In the genomic region with DNA sequence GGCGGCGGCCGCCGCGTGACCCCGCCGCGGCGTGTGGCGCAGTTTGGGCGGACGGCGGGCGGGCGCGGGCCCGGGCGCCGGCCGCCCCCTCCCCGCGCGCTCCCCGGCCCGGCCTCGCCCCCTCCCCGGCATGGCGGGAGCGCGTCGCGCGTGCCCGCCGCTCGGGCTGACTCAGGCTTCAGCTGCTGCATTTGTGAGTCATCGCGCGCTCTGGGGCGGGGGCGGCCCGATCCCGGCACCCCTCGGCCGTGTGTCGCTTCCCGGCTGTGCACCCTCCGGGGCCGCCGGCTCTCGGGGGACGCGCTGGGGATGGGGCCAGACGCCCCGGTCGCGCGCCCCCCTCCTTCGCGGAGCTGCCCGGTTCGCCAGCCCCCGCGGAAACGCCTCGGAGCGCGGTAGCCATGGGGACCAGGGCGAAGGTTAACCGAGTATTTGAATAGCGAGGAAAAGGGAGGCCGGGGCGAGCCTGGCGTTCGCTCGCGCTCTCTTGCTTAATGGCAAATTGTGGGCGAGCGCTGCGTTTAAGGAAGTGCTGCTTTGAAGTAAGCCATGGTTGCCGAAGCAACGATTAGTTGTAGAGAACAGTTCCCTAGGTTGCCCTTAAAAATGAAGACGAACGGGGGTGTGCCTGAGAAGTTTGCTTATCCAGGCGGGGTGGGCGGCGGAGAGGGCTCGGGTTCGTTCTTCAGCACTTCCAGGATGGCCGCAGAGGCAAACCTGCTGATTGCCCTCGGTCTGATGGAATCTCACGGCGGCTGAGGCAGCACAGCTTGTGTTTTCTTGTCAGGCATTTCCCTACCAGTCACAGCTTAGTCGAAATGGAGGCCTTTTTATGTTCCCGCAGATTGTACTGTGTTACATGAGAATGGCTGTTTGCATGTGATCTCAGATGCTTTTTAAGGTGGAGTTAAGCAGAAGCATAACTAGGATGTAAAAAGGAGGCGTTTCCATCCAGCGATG, we compare ENCODE assay signal across 8 cellular contexts. TPM values are rescaled to one million over a fixed set of nuclear protein-coding genes. Genes with fewer than 3 reads are reported as not detected.
A peak's percentile ranks its signal among the peaks of the same experiment; 100 is the strongest.
DNase-seq lines count a peak whose midpoint lies in the region; ATAC-seq and TF ChIP-seq lines count a peak whose summit lies in the region.

No MANE protein-coding gene starts in this region.

- peak overlapping the region; percentile 93 for H3K27ac ChIP-seq in CD4-positive, alpha-beta memory T cell (ENCODE audit: low read depth, low read length)
- H3K27ac ChIP-seq in HUES6 (ENCODE audit: low read depth, low read length) (peak overlapping the region; percentile 100), vagina (peak overlapping the region; percentile 100)

- TF ChIP-seq CTCF in astrocyte of the cerebellum (IDR thresholded peaks at IDR 0.05; ENCODE audit: low read depth, low read length, missing control alignments) (no peak), vagina (IDR thresholded peaks at IDR 0.05) (no peak)

- peak overlapping the region; percentile 90 to 98 (median 96) for H3K4me3 Mint-ChIP-seq in CD4-positive, alpha-beta memory T cell

- H3K36me3 Mint-ChIP-seq in CD4-positive, alpha-beta memory T cell, result peaks cover 50 to 55% of the 10 kb centered on the region in 2 donors

- peak in 4 of 5 donors; percentile 46 to 83 (median 56) for DNase-seq in CD4-positive, alpha-beta memory T cell
- DNase-seq in T-helper 22 cell (ENCODE audit: low read depth) (peak; percentile 63), astrocyte of the cerebellum (ENCODE audit: low read depth) (peak; percentile 20), hypothalamus (lab: John Stamatoyannopoulos, UW) (peak in 40 of 51 donors; percentile 32 to 89 (median 62)), retina (peak; percentile 75), vagina (ENCODE audit: extremely low spot score in 2 of 2) (no peak)

- peak overlapping the region; percentile 92 to 99 (median 96) for H3K27ac Mint-ChIP-seq in CD4-positive, alpha-beta memory T cell

- no peaks in the 10 kb centered on the region for H3K27me3 ChIP-seq in CD4-positive, alpha-beta memory T cell (ENCODE audit: insufficient read depth, low read length)
- no peaks in the 10 kb centered on the region for H3K27me3 ChIP-seq in HUES6 (ENCODE audit: control insufficient read depth, insufficient read depth, low read length)
- no peaks in the 10 kb centered on the region for H3K27me3 ChIP-seq in vagina

- intact Hi-C loops in CD4-positive, alpha-beta memory T cell (cut with micrococcal nuclease), result loop anchor here (1.0 to 5.0 kb wide), 3 partner anchors 227 to 743 kb away; partner anchors contain the start of genes BAG5, COA8, KLC1 and RCOR1
- intact Hi-C loops in vagina (cut with DNase I), result loop anchor here (1.0 kb wide), 1 partner anchor 50 kb away; the partner anchor contains the start of gene MARK3

- in situ Hi-C loops in astrocyte of the cerebellum (cut with HindIII; ENCODE audit: low sequenced_read_pairs), result no loop called here

- H3K4me3 ChIP-seq in CD4-positive, alpha-beta memory T cell (ENCODE audit: low read length in 2 of 2), result peak overlapping the region; percentile 72 to 94
- H3K4me3 ChIP-seq in HUES6 (ENCODE audit: low read depth, low read length), result peak overlapping the region; percentile 99
- H3K4me3 ChIP-seq in astrocyte of the cerebellum (ENCODE audit: low read depth, low read length), result peak overlapping the region; percentile 78
- peak overlapping the region; percentile 98 to 99 for H3K4me3 ChIP-seq in vagina

- TF ChIP-seq POLR2A in vagina (IDR thresholded peaks at IDR 0.05), result no peak

- H3K9ac ChIP-seq in HUES6 (ENCODE audit: low read length), result peak overlapping the region; percentile 100

- H3K27me3 Mint-ChIP-seq in CD4-positive, alpha-beta memory T cell, result no peaks in the 10 kb centered on the region

- no peaks in the 10 kb centered on the region for H3K9me3 ChIP-seq in CD4-positive, alpha-beta memory T cell (ENCODE audit: control insufficient read depth in 1 of 2, low read length in 2 of 2)
- no peaks in the 10 kb centered on the region for H3K9me3 ChIP-seq in HUES6 (ENCODE audit: control insufficient read depth, insufficient read depth, low read depth, low read length)
- H3K9me3 ChIP-seq in vagina, result no peaks in the 10 kb centered on the region

- peaks cover 20 to 58% (median 41%) of the 10 kb centered on the region in 4 donors for H3K4me1 Mint-ChIP-seq in CD4-positive, alpha-beta memory T cell

- CTCF ChIA-PET in CD4-positive, alpha-beta memory T cell (lab: Charles Lee; ENCODE audit: partially characterized antibody), result interaction anchor here (1.6 to 5.5 kb wide), 2 partner anchors 11 to 56 kb away, joined by 4 to 37 read pairs; no protein-coding TSS in a partner anchor

- H3K4me1 ChIP-seq in CD4-positive, alpha-beta memory T cell (ENCODE audit: insufficient read depth, low read length), result peaks cover 46% of the 10 kb centered on the region
- peaks cover 13% of the 10 kb centered on the region for H3K4me1 ChIP-seq in HUES6 (ENCODE audit: control insufficient read depth, insufficient read depth, low read length)
- peaks cover 42% of the 10 kb centered on the region for H3K4me1 ChIP-seq in vagina

- POLR2A ChIA-PET in CD4-positive, alpha-beta memory T cell (lab: Charles Lee; ENCODE audit: partially characterized antibody), result interaction anchor here (0.6 to 5.5 kb wide), 20 partner anchors 9 to 1522 kb away, joined by 3 to 75 read pairs (median 5); partner anchors contain the start of genes KLC1, MARK3, XRCC3 and ZFYVE21

- ATAC-seq in GM21360 (IDR thresholded peaks at IDR 0.05; ENCODE audit: unreplicated experiment), result peak; percentile 18

- peaks cover 49% of the 10 kb centered on the region for H3K36me3 ChIP-seq in CD4-positive, alpha-beta memory T cell (ENCODE audit: insufficient read depth, low read length)
- H3K36me3 ChIP-seq in HUES6 (ENCODE audit: control insufficient read depth, insufficient read depth, low read length) (peaks cover 54% of the 10 kb centered on the region), vagina (peaks cover 6 to 45% of the 10 kb centered on the region in 2 donors)

- H3K9me3 Mint-ChIP-seq in CD4-positive, alpha-beta memory T cell, result peaks cover 0 to 15% (median 0%) of the 10 kb centered on the region in 8 donors

RNA-seq across cellular contexts. Expression of gene EIF5, which starts 0.9 kb away (rescaled TPM):
- 100 to 1,000 TPM; 265 to 269 TPM for total RNA-seq in CD4-positive, alpha-beta memory T cell
- polyA plus RNA-seq in CD4-positive, alpha-beta memory T cell, result 100 to 1,000 TPM; 333 to 395 TPM
- total RNA-seq in vagina, result 186 TPM

RNA-seq across cellular contexts. Expression of gene MARK3, which starts 50.3 kb away (rescaled TPM):
- total RNA-seq in CD4-positive, alpha-beta memory T cell, result 100 to 1,000 TPM; 108 to 113 TPM
- polyA plus RNA-seq in CD4-positive, alpha-beta memory T cell, result 10 to 100 TPM; 18.4 to 44.7 TPM
- total RNA-seq in vagina, result 77.6 TPM

Comparison
In these comparisons a context has a peak if more than half of its experiments do, and no peak if none do; other contexts are left out.
1. DNase-seq: peak in CD4-positive, alpha-beta memory T cell (4 of 5), T-helper 22 cell (single experiment), astrocyte of the cerebellum (single experiment), hypothalamus (40 of 51) and retina (single experiment); none in vagina (0 of 2).
2. Peak in every context shown above with its lines, with median percentiles within 50 percentile points of each other: H3K27ac ChIP-seq and H3K4me3 ChIP-seq.